ENCODE assay signal across 31 cellular contexts in the genomic region with DNA sequence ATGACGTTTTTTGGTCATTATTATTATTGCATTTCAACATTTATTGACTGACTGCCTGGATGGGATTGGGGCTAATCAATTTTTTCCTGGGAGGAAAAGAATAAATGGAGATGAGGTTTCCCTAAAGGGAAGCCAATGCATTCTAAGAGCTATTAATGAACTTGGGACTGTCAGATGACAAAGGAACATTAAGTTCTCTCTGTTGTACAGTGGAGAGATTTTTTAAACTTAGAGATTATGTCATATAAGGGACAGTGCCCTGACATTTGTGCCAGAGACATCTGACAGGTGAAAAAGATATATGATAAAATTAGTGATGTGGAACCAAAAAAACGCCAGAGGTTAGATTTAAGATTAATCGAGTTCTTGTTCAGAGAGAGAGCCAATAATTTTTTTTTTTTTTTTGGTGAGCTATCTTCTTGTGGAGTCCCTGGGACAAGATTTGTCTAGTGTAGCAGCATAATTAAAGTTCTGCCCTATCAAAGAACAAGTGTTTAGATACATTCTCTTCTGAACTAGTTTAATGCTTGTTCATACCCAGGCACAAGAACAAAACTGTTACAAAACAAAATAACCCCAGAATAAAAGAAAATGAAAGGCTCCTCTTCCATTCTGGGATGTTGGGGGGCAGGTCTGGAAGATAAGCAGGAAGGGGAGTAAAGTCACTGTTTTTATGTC.
"Had no signal": no experiment of that assay in that cellular context is flagged by ENCODE, and none has a peak within 500 bp of the region (broad histone marks: within the 10 kb centered on the region; RNA-seq: fewer than 3 reads in every experiment).

No MANE protein-coding gene starts in this region.

- H3K27me3 Mint-ChIP-seq: activated B cell treated with CpG ODN at 0.5 μM for 24 hours; activated CD8-positive, alpha-beta T cell treated with anti-CD3 and anti-CD28 coated beads for 36 hours; brain; dendritic cell treated with granulocyte-macrophage colony-stimulating factor and Interleukin-4, amounts not matched to agents 40 ng/mL and 50 ng/mL, for 4 days had no signal

- H3K27ac Mint-ChIP-seq: activated B cell treated with CpG ODN at 0.5 μM for 24 hours; activated CD8-positive, alpha-beta T cell treated with anti-CD3 and anti-CD28 coated beads for 36 hours; activated naive CD4-positive, alpha-beta T cell treated with anti-CD3 and anti-CD28 coated beads for 36 hours; activated naive CD4-positive, alpha-beta T cell treated with anti-CD3 and anti-CD28 coated beads, Interleukin-2, amount 50 U/mL, for 24 hours; activated naive CD8-positive, alpha-beta T cell treated with anti-CD3 and anti-CD28 coated beads, Interleukin-2, amount 10 ng/mL, durations not matched to agents 7 days and 5 days; activated T-helper 2 cell treated with anti-CD3 and anti-CD28 coated beads, Interferon-gamma antibody, Interleukin-2, Interleukin-4, amounts not matched to agents 10 μg/mL and 5 μg/mL and 100 μg/mL, durations not matched to agents 14 hours and 24 hours and 36 hours; brain; dendritic cell treated with granulocyte-macrophage colony-stimulating factor and Interleukin-4, amounts not matched to agents 40 ng/mL and 50 ng/mL, for 4 days; endodermal cell; T-helper 17 cell; T-helper 2 cell treated with Interferon-gamma antibody and Interleukin-4, amounts not matched to agents 5 μg/mL and 100 μg/mL, for 36 hours had no signal

- H3K4me1 Mint-ChIP-seq: activated B cell treated with CpG ODN at 0.5 μM for 24 hours had no signal

- H3K4me1 ChIP-seq: breast epithelium had no signal

- DNase-seq: activated B cell treated with CpG ODN at 0.5 μM for 24 hours; activated CD4-positive, alpha-beta T cell treated with anti-CD3 and anti-CD28 coated beads for 48 hours; activated CD4-positive, alpha-beta T cell treated with anti-CD3 and anti-CD28 coated beads, Interleukin-2, amount 50 U/mL, for 1 hour; activated CD4-positive, alpha-beta T cell treated with anti-CD3 and anti-CD28 coated beads, Interleukin-2, amount 50 U/mL, for 48 hours; activated CD8-positive, alpha-beta memory T cell treated with anti-CD3 and anti-CD28 coated beads for 24 hours; activated CD8-positive, alpha-beta T cell treated with anti-CD3 and anti-CD28 coated beads for 36 hours; activated effector memory CD4-positive, alpha-beta T cell treated with anti-CD3 and anti-CD28 coated beads, Interleukin-2, amount 50 U/mL, for 16 hours; activated naive CD4-positive, alpha-beta T cell treated with anti-CD3 and anti-CD28 coated beads for 36 hours; activated naive CD8-positive, alpha-beta T cell treated with anti-CD3 and anti-CD28 coated beads, Interleukin-2, amount 10 ng/mL, durations not matched to agents 7 days and 5 days; activated T-cell treated with anti-CD3 and anti-CD28 coated beads, Interleukin-2, amount 50 U/mL, for 4 hours; dorsolateral prefrontal cortex; effector memory CD4-positive, alpha-beta T cell; endodermal cell; foreskin fibroblast; glutamatergic neuron; T-helper 1 cell; T-helper 17 cell; T1000; WERI-Rb-1 had no signal

- H3K27ac ChIP-seq: breast epithelium, cardiac muscle cell, dorsolateral prefrontal cortex, WERI-Rb-1 had no signal

- H3K36me3 Mint-ChIP-seq: activated naive CD4-positive, alpha-beta T cell treated with anti-CD3 and anti-CD28 coated beads, Interleukin-2, amount 50 U/mL, for 24 hours; activated naive CD8-positive, alpha-beta T cell treated with anti-CD3 and anti-CD28 coated beads, Interleukin-2, amount 10 ng/mL, durations not matched to agents 7 days and 5 days; brain had no signal

- H3K4me3 Mint-ChIP-seq: activated B cell treated with CpG ODN at 0.5 μM for 24 hours; activated CD8-positive, alpha-beta T cell treated with anti-CD3 and anti-CD28 coated beads for 36 hours; activated naive CD4-positive, alpha-beta T cell treated with anti-CD3 and anti-CD28 coated beads for 36 hours; activated naive CD4-positive, alpha-beta T cell treated with anti-CD3 and anti-CD28 coated beads, Interleukin-2, amount 50 U/mL, for 24 hours; activated naive CD8-positive, alpha-beta T cell treated with anti-CD3 and anti-CD28 coated beads, Interleukin-2, amount 10 ng/mL, durations not matched to agents 7 days and 5 days; activated T-cell treated with anti-CD3 and anti-CD28 coated beads, Interleukin-2, amount 50 U/mL, for 4 hours; brain; central memory CD8-positive, alpha-beta T cell; dendritic cell treated with granulocyte-macrophage colony-stimulating factor and Interleukin-4, amounts not matched to agents 40 ng/mL and 50 ng/mL, for 4 days; endodermal cell; T-helper 17 cell; T-helper 2 cell treated with Interferon-gamma antibody and Interleukin-4, amounts not matched to agents 5 μg/mL and 100 μg/mL, for 36 hours had no signal

- ATAC-seq: activated CD4-positive, CD25-positive, alpha-beta regulatory T cell treated with anti-CD3 and anti-CD28 coated beads, Interleukin-2, amount 50 U/mL, for 24 hours; activated CD8-positive, alpha-beta T cell treated with anti-CD3 and anti-CD28 coated beads for 36 hours; activated T-cell treated with anti-CD3 and anti-CD28 coated beads, Interleukin-2, amount 50 U/mL, for 4 hours; esophagus mucosa; T-helper 17 cell had no signal

- H3K4me3 ChIP-seq: ascending aorta, breast epithelium, cardiac muscle cell, coronary artery, dorsolateral prefrontal cortex had no signal

- H3K9me3 Mint-ChIP-seq: activated B cell treated with CpG ODN at 0.5 μM for 24 hours; activated CD8-positive, alpha-beta T cell treated with anti-CD3 and anti-CD28 coated beads for 36 hours; activated naive CD4-positive, alpha-beta T cell treated with anti-CD3 and anti-CD28 coated beads for 36 hours; activated naive CD4-positive, alpha-beta T cell treated with anti-CD3 and anti-CD28 coated beads, Interleukin-2, amount 50 U/mL, for 24 hours; activated naive CD8-positive, alpha-beta T cell treated with anti-CD3 and anti-CD28 coated beads, Interleukin-2, amount 10 ng/mL, durations not matched to agents 7 days and 5 days; activated T-cell treated with anti-CD3 and anti-CD28 coated beads, Interleukin-2, amount 50 U/mL, for 4 hours; activated T-helper 2 cell treated with anti-CD3 and anti-CD28 coated beads, Interferon-gamma antibody, Interleukin-2, Interleukin-4, amounts not matched to agents 10 μg/mL and 5 μg/mL and 100 μg/mL, durations not matched to agents 14 hours and 24 hours and 36 hours; brain; central memory CD8-positive, alpha-beta T cell; dendritic cell treated with granulocyte-macrophage colony-stimulating factor and Interleukin-4, amounts not matched to agents 40 ng/mL and 50 ng/mL, for 4 days; endodermal cell; T-helper 2 cell treated with Interferon-gamma antibody and Interleukin-4, amounts not matched to agents 5 μg/mL and 100 μg/mL, for 36 hours had no signal

- H3K27me3 ChIP-seq: ascending aorta, breast epithelium, cardiac muscle cell, dorsolateral prefrontal cortex had no signal

- H3K36me3 ChIP-seq: ascending aorta, breast epithelium, cardiac muscle cell, WERI-Rb-1 had no signal

- H3K9me3 ChIP-seq: ascending aorta, breast epithelium had no signal
